In genomic region chr2:140880573-140880972, GRCh38 we compare ENCODE assay signal across 23 cellular contexts.
DNase-seq lines count a peak whose midpoint lies in the region; ATAC-seq and TF ChIP-seq lines count a peak whose summit lies in the region.
"Had no signal": no experiment of that assay in that cellular context is flagged by ENCODE, and none has a peak within 500 bp of the region (broad histone marks: within the 10 kb centered on the region; RNA-seq: fewer than 3 reads in every experiment).

No MANE protein-coding gene starts in this region.

- CTCF ChIA-PET in AG04450 (lab: Charles Lee) = interaction anchor here (1.9 kb wide), 1 partner anchor 17 kb away, joined by 12 read pairs; no protein-coding TSS in a partner anchor
- CTCF ChIA-PET in activated CD4-positive, alpha-beta T cell treated with anti-CD3 and anti-CD28 coated beads for 36 hours (lab: Charles Lee) = no interaction called here

- no peaks in the 10 kb centered on the region for H3K36me3 ChIP-seq in adipocyte (ENCODE audit: control insufficient read depth, insufficient read depth, low read length, severe bottlenecking)
- H3K36me3 ChIP-seq: Peyer's patch had no signal

- H3K27ac ChIP-seq in AG04450 (ENCODE audit: low read depth, low read length) = no peak overlapping the region
- H3K27ac ChIP-seq: A549, Peyer's patch had no signal

- H3K9me3 Mint-ChIP-seq in activated CD4-positive, alpha-beta T cell treated with anti-CD3 and anti-CD28 coated beads for 36 hours (ENCODE audit: low read depth) = peaks cover 9% of the 10 kb centered on the region

- H3K27ac Mint-ChIP-seq in activated CD4-positive, alpha-beta T cell treated with anti-CD3 and anti-CD28 coated beads for 36 hours = no peak overlapping the region
- H3K27ac Mint-ChIP-seq: CD14-positive monocyte, GM23338, T-cell had no signal

- H3K4me3 ChIP-seq in AG04450 (ENCODE audit: low read depth, low read length) (no peak overlapping the region), adipocyte (ENCODE audit: low read length) (no peak overlapping the region)
- H3K4me3 ChIP-seq: A549, GM12878, GM23338, Peyer's patch had no signal

- no peaks in the 10 kb centered on the region for H3K27me3 Mint-ChIP-seq in activated CD4-positive, alpha-beta T cell treated with anti-CD3 and anti-CD28 coated beads for 36 hours
- H3K27me3 Mint-ChIP-seq: T-cell had no signal

- H3K4me1 ChIP-seq in adipocyte (ENCODE audit: control insufficient read depth, insufficient read depth, low read length) = peaks cover 8% of the 10 kb centered on the region
- H3K4me1 ChIP-seq: A549, Caco-2, Peyer's patch had no signal

- no peaks in the 10 kb centered on the region for H3K27me3 ChIP-seq in AG04450 (ENCODE audit: control insufficient read depth, insufficient read depth, low read length)
- H3K27me3 ChIP-seq in adipocyte (replicated peaks; ENCODE audit: control insufficient read depth, insufficient read depth, low read length) = no peaks in the 10 kb centered on the region
- H3K27me3 ChIP-seq: Peyer's patch had no signal

- DNase-seq in AG04450 (ENCODE audit: low read depth, low spot score) (peak; percentile 79), HCEC 1CT (peak; percentile 82), adipocyte (ENCODE audit: low read depth) (peak; percentile 54), fibroblast of peridontal ligament (ENCODE audit: extremely low read depth) (peak; percentile 67), SHP77 (lab: John Stamatoyannopoulos, UW) (no peak)
- DNase-seq in activated CD4-positive, alpha-beta T cell treated with anti-CD3 and anti-CD28 coated beads for 36 hours = no peak
- no peak for DNase-seq in stimulated activated naive CD4-positive, alpha-beta T cell treated with Interleukin-2 at 50 U/mL for 16 hours (lab: John Stamatoyannopoulos, UW)
- DNase-seq: AML-193, Caco-2, DMS53, GDM1, MM.1S, NCI-H2029, NCI-H510A, Peyer's patch, SK-N-SH, T-cell had no signal

- intact Hi-C loops in activated CD4-positive, alpha-beta T cell treated with anti-CD3 and anti-CD28 coated beads for 36 hours (cut with DNase I, micrococcal nuclease) = no loop called here

- H3K9me3 ChIP-seq in AG04450 (ENCODE audit: control insufficient read depth, insufficient read depth, low read length) = no peaks in the 10 kb centered on the region
- peaks cover 6% of the 10 kb centered on the region for H3K9me3 ChIP-seq in adipocyte (ENCODE audit: control insufficient read depth, low read length)
- H3K9me3 ChIP-seq: A549, Peyer's patch, SK-N-SH had no signal

- POLR2A ChIA-PET in AG04450 (lab: Yijun Ruan, JAX) = no interaction called here
- POLR2A ChIA-PET in activated CD4-positive, alpha-beta T cell treated with anti-CD3 and anti-CD28 coated beads for 36 hours (lab: Charles Lee) = no interaction called here

- no peak overlapping the region for H3K9ac ChIP-seq in adipocyte (ENCODE audit: low read length)
- H3K9ac ChIP-seq: SK-N-SH had no signal

- H3K4me1 Mint-ChIP-seq in activated CD4-positive, alpha-beta T cell treated with anti-CD3 and anti-CD28 coated beads for 36 hours = no peaks in the 10 kb centered on the region
- H3K4me1 Mint-ChIP-seq: CD14-positive monocyte, T-cell had no signal

- no peak for TF ChIP-seq CTCF in AG04450 (IDR thresholded peaks at IDR 0.05; ENCODE audit: low read depth, low read length)

- H3K4me3 Mint-ChIP-seq in activated CD4-positive, alpha-beta T cell treated with anti-CD3 and anti-CD28 coated beads for 36 hours = no peak overlapping the region
- H3K4me3 Mint-ChIP-seq: CD14-positive monocyte, GM23338, T-cell had no signal

- no peak for ATAC-seq in activated CD4-positive, alpha-beta T cell treated with anti-CD3 and anti-CD28 coated beads for 36 hours
- ATAC-seq in HG03135 (IDR thresholded peaks at IDR 0.05; ENCODE audit: unreplicated experiment) = no peak
- ATAC-seq: A549, GM12878, GM23338, Right ventricle myocardium inferior, T-cell had no signal

- H3K36me3 Mint-ChIP-seq in activated CD4-positive, alpha-beta T cell treated with anti-CD3 and anti-CD28 coated beads for 36 hours (ENCODE audit: low read depth) = no peaks in the 10 kb centered on the region
- H3K36me3 Mint-ChIP-seq: CD14-positive monocyte, T-cell had no signal

Comparison
In these comparisons a context has a peak if more than half of its experiments do, and no peak if none do; other contexts are left out.
1. DNase-seq: peak in AG04450 (single experiment), HCEC 1CT (single experiment), adipocyte (single experiment) and fibroblast of peridontal ligament (single experiment); none in SHP77 (0 of 2), activated CD4-positive, alpha-beta T cell treated with anti-CD3 and anti-CD28 coated beads for 36 hours (single experiment) and stimulated activated naive CD4-positive, alpha-beta T cell treated with Interleukin-2 at 50 U/mL for 16 hours (single experiment).